14 cellular contexts compared by ENCODE assay signal in genomic region chr16:85370543-85370880, GRCh38.
DNase-seq lines count a peak whose midpoint lies in the region; ATAC-seq, FAIRE-seq and TF ChIP-seq lines count a peak whose summit lies in the region.
"Had no signal": no experiment of that assay in that cellular context is flagged by ENCODE, and none has a peak within 500 bp of the region (broad histone marks: within the 10 kb centered on the region; RNA-seq: fewer than 3 reads in every experiment).

No MANE protein-coding gene starts in this region.

- FAIRE-seq in GM19239 (lab: Jason Lieb, UNC) = no peak

- no peak overlapping the region for H3K27ac Mint-ChIP-seq in CD8-positive, alpha-beta memory T cell
- H3K27ac Mint-ChIP-seq in activated T-cell treated with anti-CD3 and anti-CD28 coated beads, Interleukin-2, amount 50 U/mL, for 24 hours = no peak overlapping the region
- H3K27ac Mint-ChIP-seq: activated CD4-positive, alpha-beta memory T cell treated with anti-CD3 and anti-CD28 coated beads for 36 hours; natural killer cell; stimulated activated effector memory CD8-positive, alpha-beta T cell treated with anti-CD3 and anti-CD28 coated beads, Interleukin-12 subunit alpha, Interleukin-12 subunit beta, amount 100 ng/mL, for 72 hours had no signal

- H3K9me2 ChIP-seq in hepatocyte (replicated peaks; ENCODE audit: insufficient read depth) = no peaks in the 10 kb centered on the region

- no peaks in the 10 kb centered on the region for H4K20me1 ChIP-seq in hepatocyte (ENCODE audit: insufficient read depth, poor library complexity, severe bottlenecking)
- H4K20me1 ChIP-seq in smooth muscle cell (ENCODE audit: low read depth) = no peaks in the 10 kb centered on the region

- TF ChIP-seq CTCF in brain microvascular endothelial cell (IDR thresholded peaks at IDR 0.05; ENCODE audit: low read depth, low read length, missing control alignments) (no peak), hepatocyte (IDR thresholded peaks at IDR 0.05; ENCODE audit: poor library complexity) (no peak), smooth muscle cell (IDR thresholded peaks at IDR 0.05; ENCODE audit: borderline replicate concordance, insufficient read depth, poor library complexity, severe bottlenecking) (no peak)

- CTCF ChIA-PET in CD8-positive, alpha-beta memory T cell (lab: Charles Lee) = no interaction called here

- H3K36me3 Mint-ChIP-seq in CD8-positive, alpha-beta memory T cell = no peaks in the 10 kb centered on the region
- H3K36me3 Mint-ChIP-seq in activated T-cell treated with anti-CD3 and anti-CD28 coated beads, Interleukin-2, amount 50 U/mL, for 24 hours (ENCODE audit: low read depth) = no peaks in the 10 kb centered on the region
- H3K36me3 Mint-ChIP-seq: activated CD4-positive, alpha-beta memory T cell treated with anti-CD3 and anti-CD28 coated beads for 36 hours; brain; natural killer cell; stimulated activated effector memory CD8-positive, alpha-beta T cell treated with anti-CD3 and anti-CD28 coated beads, Interleukin-12 subunit alpha, Interleukin-12 subunit beta, amount 100 ng/mL, for 72 hours had no signal

- no peaks in the 10 kb centered on the region for H3K27me3 ChIP-seq in CD8-positive, alpha-beta memory T cell (ENCODE audit: insufficient read depth, low read length, poor library complexity, severe bottlenecking)
- H3K27me3 ChIP-seq in brain microvascular endothelial cell (replicated peaks) (no peaks in the 10 kb centered on the region), hepatocyte (no peaks in the 10 kb centered on the region), smooth muscle cell (ENCODE audit: low read depth) (no peaks in the 10 kb centered on the region)
- H3K27me3 ChIP-seq: SJCRH30 had no signal

- H3K27me3 Mint-ChIP-seq in CD8-positive, alpha-beta memory T cell = peaks cover 2 to 5% of the 10 kb centered on the region in 2 donors
- no peaks in the 10 kb centered on the region for H3K27me3 Mint-ChIP-seq in activated T-cell treated with anti-CD3 and anti-CD28 coated beads, Interleukin-2, amount 50 U/mL, for 24 hours

- H3K4me1 ChIP-seq in CD8-positive, alpha-beta memory T cell (ENCODE audit: insufficient read depth, low read length) = no peaks in the 10 kb centered on the region
- H3K4me1 ChIP-seq in hepatocyte (ENCODE audit: insufficient read depth) = peaks cover 30% of the 10 kb centered on the region
- peaks cover 16% of the 10 kb centered on the region for H3K4me1 ChIP-seq in smooth muscle cell (ENCODE audit: low read depth)

- peak overlapping the region; percentile 16 for H3K27ac ChIP-seq in CD8-positive, alpha-beta memory T cell (ENCODE audit: low read depth, low read length)
- H3K27ac ChIP-seq in brain microvascular endothelial cell (peak overlapping the region; percentile 20), hepatocyte (peak overlapping the region; percentile 43), smooth muscle cell (ENCODE audit: low read depth) (no peak overlapping the region)
- H3K27ac ChIP-seq: SJCRH30 had no signal

- no peak overlapping the region for H3K4me3 Mint-ChIP-seq in CD8-positive, alpha-beta memory T cell
- no peak overlapping the region for H3K4me3 Mint-ChIP-seq in activated T-cell treated with anti-CD3 and anti-CD28 coated beads, Interleukin-2, amount 50 U/mL, for 24 hours
- H3K4me3 Mint-ChIP-seq: activated CD4-positive, alpha-beta memory T cell treated with anti-CD3 and anti-CD28 coated beads for 36 hours; brain; natural killer cell; stimulated activated effector memory CD8-positive, alpha-beta T cell treated with anti-CD3 and anti-CD28 coated beads, Interleukin-12 subunit alpha, Interleukin-12 subunit beta, amount 100 ng/mL, for 72 hours had no signal

- 82% methylated on average over 6 of the region's 6 CpGs for WGBS in hepatocyte (ENCODE audit: low lambda C conversion rate, missing lambda C conversion rate)
- 46% methylated on average over 4 of the region's 6 CpGs for WGBS in smooth muscle cell (ENCODE audit: low lambda C conversion rate)

- in situ Hi-C loops in brain microvascular endothelial cell (cut with HindIII; ENCODE audit: low pct_ligation_motif_present, low sequenced_read_pairs) = no loop called here

- no peak for DNase-seq in CD8-positive, alpha-beta memory T cell
- DNase-seq in brain microvascular endothelial cell = no peak
- no peak for DNase-seq in hepatocyte (ENCODE audit: low spot score)
- no peak for DNase-seq in smooth muscle cell (lab: John Stamatoyannopoulos, UW; ENCODE audit: unreplicated experiment)
- no peak for DNase-seq in GM19239 (ENCODE audit: insufficient read length, low spot score)
- DNase-seq in activated T-cell treated with anti-CD3 and anti-CD28 coated beads, Interleukin-2, amount 50 U/mL, for 24 hours = no peak
- DNase-seq: NCI-H2029 treated with DMSO at 0.1 percent for 48 hours had no signal

- H3K4me1 Mint-ChIP-seq in CD8-positive, alpha-beta memory T cell = no peaks in the 10 kb centered on the region
- peaks cover 7% of the 10 kb centered on the region for H3K4me1 Mint-ChIP-seq in activated T-cell treated with anti-CD3 and anti-CD28 coated beads, Interleukin-2, amount 50 U/mL, for 24 hours (ENCODE audit: low read depth)
- H3K4me1 Mint-ChIP-seq: natural killer cell; stimulated activated effector memory CD8-positive, alpha-beta T cell treated with anti-CD3 and anti-CD28 coated beads, Interleukin-12 subunit alpha, Interleukin-12 subunit beta, amount 100 ng/mL, for 72 hours had no signal

- ATAC-seq in HG02870 (IDR thresholded peaks at IDR 0.05; ENCODE audit: unreplicated experiment) (no peak), GM18502 (IDR thresholded peaks at IDR 0.05; ENCODE audit: poor library complexity, unreplicated experiment) (no peak)
- ATAC-seq: stimulated activated effector memory CD8-positive, alpha-beta T cell treated with anti-CD3 and anti-CD28 coated beads, Interleukin-12 subunit alpha, Interleukin-12 subunit beta, amount 100 ng/mL, for 72 hours had no signal

- H3K9me3 ChIP-seq in CD8-positive, alpha-beta memory T cell (ENCODE audit: low read length) = no peaks in the 10 kb centered on the region
- H3K9me3 ChIP-seq in hepatocyte (ENCODE audit: low read depth) = no peaks in the 10 kb centered on the region
- no peaks in the 10 kb centered on the region for H3K9me3 ChIP-seq in smooth muscle cell (replicated peaks; ENCODE audit: low read depth)
- H3K9me3 ChIP-seq: SJCRH30 had no signal

- POLR2A ChIA-PET in CD8-positive, alpha-beta memory T cell (lab: Charles Lee) = no interaction called here

- H3K79me2 ChIP-seq in hepatocyte (peaks cover 3% of the 10 kb centered on the region), smooth muscle cell (ENCODE audit: low read depth) (no peaks in the 10 kb centered on the region)

- no peak overlapping the region for H3K9ac ChIP-seq in smooth muscle cell (ENCODE audit: low read depth)

- no peak overlapping the region for H2AFZ ChIP-seq in hepatocyte
- no peak overlapping the region for H2AFZ ChIP-seq in smooth muscle cell (ENCODE audit: low read depth)

- H3K4me2 ChIP-seq in hepatocyte (no peak overlapping the region), smooth muscle cell (peak overlapping the region; percentile 66)

- peaks cover 23% of the 10 kb centered on the region for H3F3A ChIP-seq in smooth muscle cell (ENCODE audit: low read depth)

- H3K36me3 ChIP-seq in CD8-positive, alpha-beta memory T cell (ENCODE audit: insufficient read depth, low read length) = no peaks in the 10 kb centered on the region
- H3K36me3 ChIP-seq in brain microvascular endothelial cell (replicated peaks) (no peaks in the 10 kb centered on the region), hepatocyte (replicated peaks; ENCODE audit: insufficient read depth, low read depth) (no peaks in the 10 kb centered on the region), smooth muscle cell (ENCODE audit: low read depth) (no peaks in the 10 kb centered on the region)
- H3K36me3 ChIP-seq: SJCRH30 had no signal

- H3K4me3 ChIP-seq in CD8-positive, alpha-beta memory T cell (ENCODE audit: low read length) = no peak overlapping the region
- no peak overlapping the region for H3K4me3 ChIP-seq in brain microvascular endothelial cell (ENCODE audit: low read depth, low read length)
- no peak overlapping the region for H3K4me3 ChIP-seq in hepatocyte
- no peak overlapping the region for H3K4me3 ChIP-seq in smooth muscle cell
- H3K4me3 ChIP-seq: SJCRH30 had no signal

- H3K9me3 Mint-ChIP-seq in CD8-positive, alpha-beta memory T cell = no peaks in the 10 kb centered on the region
- no peaks in the 10 kb centered on the region for H3K9me3 Mint-ChIP-seq in activated T-cell treated with anti-CD3 and anti-CD28 coated beads, Interleukin-2, amount 50 U/mL, for 24 hours
- H3K9me3 Mint-ChIP-seq: activated CD4-positive, alpha-beta memory T cell treated with anti-CD3 and anti-CD28 coated beads for 36 hours; natural killer cell; stimulated activated effector memory CD8-positive, alpha-beta T cell treated with anti-CD3 and anti-CD28 coated beads, Interleukin-12 subunit alpha, Interleukin-12 subunit beta, amount 100 ng/mL, for 72 hours had no signal
